In the genomic region with DNA sequence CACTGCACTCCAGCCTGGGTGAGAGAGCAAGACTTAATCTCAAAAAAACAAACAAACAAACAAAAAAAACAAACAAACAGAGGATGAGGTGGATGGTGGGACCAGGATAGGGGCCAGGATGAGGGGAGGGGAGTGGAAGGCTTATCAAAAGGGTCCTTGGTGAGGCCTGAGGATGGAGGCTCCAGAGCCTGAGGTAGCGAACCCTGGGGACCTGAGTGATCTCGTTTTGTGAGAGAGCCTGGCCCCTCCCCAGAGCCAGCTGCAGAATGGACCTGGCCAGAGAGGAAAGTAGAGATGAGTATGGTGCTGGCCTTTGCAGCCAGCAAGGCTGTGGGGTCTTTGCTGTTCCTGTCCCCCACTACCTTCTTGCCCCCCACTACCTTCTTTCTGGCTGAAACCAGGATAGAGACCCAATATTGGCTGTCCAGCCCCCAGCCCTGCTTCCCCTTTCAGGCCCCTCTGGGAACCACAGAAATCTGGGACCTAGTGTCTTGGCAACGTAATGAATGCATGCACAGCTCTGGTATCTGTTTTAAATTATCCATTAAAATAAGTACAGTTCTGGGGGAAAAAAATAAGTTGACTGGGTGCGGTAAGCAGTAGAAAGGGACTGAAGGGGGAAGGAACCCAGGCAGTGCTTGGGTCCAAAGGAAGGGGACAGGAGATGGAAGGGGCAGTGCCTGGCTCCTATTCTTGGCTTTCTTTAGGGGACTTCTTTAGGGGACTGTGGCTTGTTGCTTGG, we compare ENCODE assay signal across 1 cellular context.
TF ChIP-seq lines count a peak whose summit lies in the region.

No MANE protein-coding gene starts in this region.

TF ChIP-seq in K562, 482 proteins besides CTCF, POLR2A, EP300 and RAD21:
- TF ChIP-seq ZFP1 (CRISPR knock-in tag; IDR thresholded peaks at IDR 0.05) = no peak
- TF ChIP-seq, protein P1, sequence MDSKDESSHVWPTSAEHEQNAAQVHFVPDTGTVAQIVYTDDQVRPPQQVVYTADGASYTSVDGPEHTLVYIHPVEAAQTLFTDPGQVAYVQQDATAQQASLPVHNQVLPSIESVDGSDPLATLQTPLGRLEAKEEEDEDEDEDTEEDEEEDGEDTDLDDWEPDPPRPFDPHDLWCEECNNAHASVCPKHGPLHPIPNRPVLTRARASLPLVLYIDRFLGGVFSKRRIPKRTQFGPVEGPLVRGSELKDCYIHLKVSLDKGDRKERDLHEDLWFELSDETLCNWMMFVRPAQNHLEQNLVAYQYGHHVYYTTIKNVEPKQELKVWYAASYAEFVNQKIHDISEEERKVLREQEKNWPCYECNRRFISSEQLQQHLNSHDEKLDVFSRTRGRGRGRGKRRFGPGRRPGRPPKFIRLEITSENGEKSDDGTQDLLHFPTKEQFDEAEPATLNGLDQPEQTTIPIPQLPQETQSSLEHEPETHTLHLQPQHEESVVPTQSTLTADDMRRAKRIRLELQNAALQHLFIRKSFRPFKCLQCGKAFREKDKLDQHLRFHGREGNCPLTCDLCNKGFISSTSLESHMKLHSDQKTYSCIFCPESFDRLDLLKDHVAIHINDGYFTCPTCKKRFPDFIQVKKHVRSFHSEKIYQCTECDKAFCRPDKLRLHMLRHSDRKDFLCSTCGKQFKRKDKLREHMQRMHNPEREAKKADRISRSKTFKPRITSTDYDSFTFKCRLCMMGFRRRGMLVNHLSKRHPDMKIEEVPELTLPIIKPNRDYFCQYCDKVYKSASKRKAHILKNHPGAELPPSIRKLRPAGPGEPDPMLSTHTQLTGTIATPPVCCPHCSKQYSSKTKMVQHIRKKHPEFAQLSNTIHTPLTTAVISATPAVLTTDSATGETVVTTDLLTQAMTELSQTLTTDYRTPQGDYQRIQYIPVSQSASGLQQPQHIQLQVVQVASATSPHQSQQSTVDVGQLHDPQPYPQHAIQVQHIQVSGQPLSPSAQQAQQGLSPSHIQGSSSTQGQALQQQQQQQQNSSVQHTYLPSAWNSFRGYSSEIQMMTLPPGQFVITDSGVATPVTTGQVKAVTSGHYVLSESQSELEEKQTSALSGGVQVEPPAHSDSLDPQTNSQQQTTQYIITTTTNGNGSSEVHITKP (IDR thresholded peaks at IDR 0.05; ENCODE audit: partially characterized antibody) = peak; percentile 84
- no peak for TF ChIP-seq SPI1 (IDR thresholded peaks at IDR 0.05; ENCODE audit: borderline replicate concordance, low read depth, low read length)
- 0 out of 4 replicates have a peak, but pooled peaks of 1 of the 2 experiments have one; percentile 42 for TF ChIP-seq FOXK2 (conservative IDR thresholded peaks at IDR 0.05 in 1 of 2, IDR thresholded peaks at IDR 0.05 in 1 of 2; ENCODE audit: low read depth in 2 of 2)
TF ChIP-seq in K562: peak in this region for 2.
